In genomic region chr13:95800455-95800854, GRCh38 we compare ENCODE assay signal across 16 cellular contexts.
DNase-seq lines count a peak whose midpoint lies in the region; ATAC-seq and TF ChIP-seq lines count a peak whose summit lies in the region.
"Had no signal": no experiment of that assay in that cellular context is flagged by ENCODE, and none has a peak within 500 bp of the region (broad histone marks: within the 10 kb centered on the region; RNA-seq: fewer than 3 reads in every experiment).

No MANE protein-coding gene starts in this region.

- H3K27me3 ChIP-seq in AG04450 (ENCODE audit: control insufficient read depth, insufficient read depth, low read length) (no peaks in the 10 kb centered on the region), suprapubic skin (no peaks in the 10 kb centered on the region), gastrocnemius medialis (no peaks in the 10 kb centered on the region)
- H3K27me3 ChIP-seq: BLaER1 treated with 17β-estradiol and CSF1 and Interleukin-3, amounts not matched to agents 10 nM and 100 nM had no signal

- in situ Hi-C loops in G401 (cut with HindIII; ENCODE audit: low sequenced_read_pairs), result no loop called here
- in situ Hi-C loops in gastrocnemius medialis (cut with MboI; ENCODE audit: low sequenced_read_pairs in 4 of 4), result no loop called here

- H3K4me1 ChIP-seq in suprapubic skin (no peaks in the 10 kb centered on the region), gastrocnemius medialis (no peaks in the 10 kb centered on the region)
- H3K4me1 ChIP-seq: BLaER1 treated with 17β-estradiol and CSF1 and Interleukin-3, amounts not matched to agents 10 nM and 100 nM had no signal

- TF ChIP-seq POLR2A in suprapubic skin (IDR thresholded peaks at IDR 0.05) (no peak), gastrocnemius medialis (IDR thresholded peaks at IDR 0.05) (no peak)

- POLR2A ChIA-PET in AG04450 (lab: Yijun Ruan, JAX), result interaction anchor here (0.9 kb wide), 1 partner anchor 124 kb away, joined by 3 read pairs; the partner anchor contains the start of gene DNAJC3

- no peak for ATAC-seq in gastrocnemius medialis

- no peaks in the 10 kb centered on the region for H3K36me3 ChIP-seq in suprapubic skin
- peaks cover 0 to 4% of the 10 kb centered on the region in 2 donors for H3K36me3 ChIP-seq in gastrocnemius medialis

- H3K9me3 ChIP-seq in AG04450 (ENCODE audit: control insufficient read depth, insufficient read depth, low read length), result no peaks in the 10 kb centered on the region
- H3K9me3 ChIP-seq in suprapubic skin, result no peaks in the 10 kb centered on the region
- H3K9me3 ChIP-seq in gastrocnemius medialis, result peaks cover 0 to 5% (median 0%) of the 10 kb centered on the region in 3 donors
- H3K9me3 ChIP-seq: BLaER1 treated with 17β-estradiol and CSF1 and Interleukin-3, amounts not matched to agents 10 nM and 100 nM had no signal

- DNase-seq in AG04450 (ENCODE audit: low read depth, low spot score) (no peak), G401 (ENCODE audit: low spot score) (peak; percentile 5), NCI-H82 (lab: John Stamatoyannopoulos, UW) (peak; percentile 66), fibroblast of peridontal ligament (ENCODE audit: extremely low read depth) (peak; percentile 17), suprapubic skin (ENCODE audit: low spot score in 2 of 2) (no peak), cerebellum (ENCODE audit: low spot score) (no peak), gastrocnemius medialis (no peak), NK-92 (lab: John Stamatoyannopoulos, UW; ENCODE audit: unreplicated experiment) (no peak)
- DNase-seq: AML-193; CD4-positive, CD25-positive, alpha-beta regulatory T cell; DMS79 treated with DMSO at 0.1 percent for 48 hours; GF-D8; HCEC 1CT; KBM-7 had no signal

- H3K4me3 ChIP-seq in AG04450 (ENCODE audit: low read depth, low read length), result no peak overlapping the region
- H3K4me3 ChIP-seq in suprapubic skin, result no peak overlapping the region
- no peak overlapping the region for H3K4me3 ChIP-seq in gastrocnemius medialis
- H3K4me3 ChIP-seq: BLaER1 treated with 17β-estradiol and CSF1 and Interleukin-3, amounts not matched to agents 10 nM and 100 nM had no signal

- H3K27ac ChIP-seq in AG04450 (ENCODE audit: low read depth, low read length), result peak overlapping the region; percentile 42
- H3K27ac ChIP-seq in suprapubic skin, result no peak overlapping the region
- H3K27ac ChIP-seq in gastrocnemius medialis, result no peak overlapping the region
- H3K27ac ChIP-seq: 22Rv1; BLaER1 treated with 17β-estradiol and CSF1 and Interleukin-3, amounts not matched to agents 10 nM and 100 nM had no signal

- 53% methylated on average over 1 of the region's 1 CpG for WGBS in suprapubic skin

- no peak for TF ChIP-seq EP300 in suprapubic skin (IDR thresholded peaks at IDR 0.05)

- CTCF ChIA-PET in AG04450 (lab: Charles Lee), result interaction anchor here (1.1 to 1.3 kb wide), 3 partner anchors 33 to 177 kb away, joined by 3 to 5 read pairs (median 3); no protein-coding TSS in a partner anchor

- intact Hi-C loops in gastrocnemius medialis (cut with DNase I; ENCODE audit: low total_unique reads), result no loop called here

- TF ChIP-seq CTCF in AG04450 (IDR thresholded peaks at IDR 0.05; ENCODE audit: low read depth, low read length) (no peak), suprapubic skin (IDR thresholded peaks at IDR 0.05) (no peak), gastrocnemius medialis (IDR thresholded peaks at IDR 0.05 in 4 of 5, conservative IDR thresholded peaks at IDR 0.05 in 1 of 5) (no peak)

Comparison
In these comparisons a context has a peak if more than half of its experiments do, and no peak if none do; other contexts are left out.
1. DNase-seq: peak in G401 (single experiment), NCI-H82 (single experiment) and fibroblast of peridontal ligament (single experiment); none in AG04450 (single experiment), suprapubic skin (0 of 2), cerebellum (single experiment), gastrocnemius medialis (0 of 2) and NK-92 (single experiment).